8 cellular contexts compared by ENCODE assay signal in the genomic region with DNA sequence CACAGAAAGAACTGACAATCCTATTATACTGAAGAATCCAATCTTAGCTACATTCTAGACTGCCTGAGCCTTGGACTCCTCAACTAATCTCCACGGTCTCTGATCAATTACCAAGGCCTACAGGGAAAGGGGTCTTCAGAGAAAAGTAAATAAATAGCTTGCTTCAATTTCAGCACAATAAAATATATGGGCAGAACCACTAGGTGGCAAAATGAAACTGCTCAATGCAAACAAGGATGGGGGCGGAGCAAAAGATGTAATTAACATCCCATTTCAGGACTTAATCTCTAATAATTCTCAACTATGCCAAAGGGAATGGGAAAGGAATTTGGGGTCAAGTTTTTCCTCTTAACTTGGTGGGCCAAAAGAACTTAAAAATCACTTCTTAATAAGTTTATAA.
DNase-seq lines count a peak whose midpoint lies in the region; ATAC-seq, FAIRE-seq and TF ChIP-seq lines count a peak whose summit lies in the region.

No MANE protein-coding gene starts in this region.

- H3K4me3 ChIP-seq in adrenal gland (no peak overlapping the region), kidney (ENCODE audit: low read length in 2 of 2) (no peak overlapping the region)

- 38 to 55% (median 47%) methylated on average over 2 of the region's 2 CpGs for WGBS in adrenal gland, 4 donors

- H3K9ac ChIP-seq in kidney (ENCODE audit: low read length in 2 of 2): no peak overlapping the region

- peak; percentile 27 for FAIRE-seq in kidney (lab: Jason Lieb, UNC)

- no peaks in the 10 kb centered on the region for H3K4me1 ChIP-seq in adrenal gland (replicated peaks in 1 of 2)
- no peaks in the 10 kb centered on the region for H3K4me1 ChIP-seq in kidney (ENCODE audit: control insufficient read depth in 1 of 2, insufficient read depth in 1 of 2, low read depth in 1 of 2, low read length in 2 of 2)

- intact Hi-C loops in adrenal gland (cut with DNase I) (loop anchor here (10.0 kb wide), 1 partner anchor 291 kb away; a partner anchor contains a TSS), kidney (cut with DNase I) (no loop called here)

- peak; percentile 6 for DNase-seq in stimulated activated CD4-positive, alpha-beta T cell treated with anti-CD3 and anti-CD28 coated beads, Interleukin-15, amount 100 ng/mL, for 24 hours
- no peak for DNase-seq in stimulated activated CD4-positive, alpha-beta T cell treated with anti-CD3 and anti-CD28 coated beads, Interleukin-12 subunit alpha, Interleukin-12 subunit beta, amount 100 ng/mL, for 4 hours
- peak; percentile 39 for DNase-seq in NCI-H146 (lab: John Stamatoyannopoulos, UW)
- DNase-seq in adrenal gland: peak in 1 of 7 donors; percentile 15
- DNase-seq in kidney: no peak

- ATAC-seq in GM19463 (IDR thresholded peaks at IDR 0.05; ENCODE audit: unreplicated experiment): no peak
- no peak for ATAC-seq in GM18867 (IDR thresholded peaks at IDR 0.05; ENCODE audit: unreplicated experiment)
- no peak for ATAC-seq in HG02970 (IDR thresholded peaks at IDR 0.05; ENCODE audit: low FRiP score, unreplicated experiment)

- H3K27ac ChIP-seq in adrenal gland (no peak overlapping the region), kidney (ENCODE audit: low read depth in 2 of 2, low read length in 2 of 2) (no peak overlapping the region)

- H3K36me3 ChIP-seq in adrenal gland (replicated peaks in 1 of 2) (no peaks in the 10 kb centered on the region), kidney (ENCODE audit: control insufficient read depth in 1 of 2, insufficient read depth in 2 of 2, low read length in 2 of 2) (peaks cover 0 to 3% of the 10 kb centered on the region in 2 donors)

- no peaks in the 10 kb centered on the region for H3K27me3 ChIP-seq in adrenal gland

- peak; percentile 25 to 58 (median 46) for TF ChIP-seq CTCF in adrenal gland (IDR thresholded peaks at IDR 0.05)
- peak; percentile 25 for TF ChIP-seq CTCF in kidney (IDR thresholded peaks at IDR 0.05; ENCODE audit: borderline replicate concordance, extremely low read depth, insufficient read depth)

- H3K9me3 ChIP-seq in adrenal gland (replicated peaks in 1 of 3): no peaks in the 10 kb centered on the region
- H3K9me3 ChIP-seq in kidney (ENCODE audit: control insufficient read depth in 1 of 2, low read length in 2 of 2): no peaks in the 10 kb centered on the region

- TF ChIP-seq POLR2A in adrenal gland (IDR thresholded peaks at IDR 0.05): no peak

Comparison
In these comparisons a context has a peak if more than half of its experiments do, and no peak if none do; other contexts are left out.
1. DNase-seq: peak in stimulated activated CD4-positive, alpha-beta T cell treated with anti-CD3 and anti-CD28 coated beads, Interleukin-15, amount 100 ng/mL, for 24 hours (single experiment) and NCI-H146 (single experiment); none in stimulated activated CD4-positive, alpha-beta T cell treated with anti-CD3 and anti-CD28 coated beads, Interleukin-12 subunit alpha, Interleukin-12 subunit beta, amount 100 ng/mL, for 4 hours (single experiment) and kidney (single experiment).